8 cellular contexts compared by ENCODE assay signal in the genomic region with DNA sequence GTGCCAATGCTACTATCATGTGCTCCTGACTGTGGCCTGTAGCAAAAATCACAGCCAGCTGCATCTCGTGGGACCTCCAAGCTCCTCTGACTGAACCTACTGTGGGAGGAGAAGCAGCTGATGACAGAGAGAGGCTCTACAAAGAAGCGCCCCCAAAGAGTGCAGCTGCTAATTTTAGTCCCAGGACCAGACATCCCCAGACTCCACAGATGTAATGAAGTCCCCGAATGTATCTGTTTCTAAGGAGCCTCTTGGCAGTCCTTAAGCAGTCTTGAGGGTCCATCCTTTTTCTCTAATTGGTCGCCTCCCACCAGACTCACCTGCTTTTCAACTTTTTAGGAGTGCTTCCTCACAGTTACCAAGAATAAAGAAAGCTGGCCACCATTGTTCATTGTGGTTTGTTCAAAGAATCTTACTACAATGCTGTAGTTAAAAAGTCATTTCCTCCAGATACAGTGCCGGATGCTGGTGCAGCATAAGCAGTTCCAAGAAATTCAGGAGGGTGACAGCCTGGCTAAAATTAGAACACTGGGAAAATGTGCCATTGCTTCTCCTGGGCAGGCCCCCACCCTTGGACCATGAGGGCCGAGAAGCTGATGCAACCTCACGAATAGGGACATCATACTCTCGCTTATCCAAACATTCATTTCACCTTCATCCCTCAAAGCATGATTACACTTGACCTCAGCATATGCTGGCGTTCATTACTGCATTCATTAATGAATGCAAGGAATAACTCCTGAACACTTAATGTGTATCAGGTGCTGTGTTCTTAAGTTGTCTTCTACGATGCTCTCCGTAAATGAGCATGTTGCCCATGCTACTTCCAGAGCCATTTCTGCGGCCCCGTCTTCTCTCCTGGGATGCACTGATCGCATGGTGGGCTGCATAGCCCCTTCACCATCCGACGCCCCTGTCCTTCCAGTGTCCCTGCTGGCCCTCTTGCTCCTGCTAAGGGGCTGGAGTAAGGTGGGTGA.
DNase-seq lines count a peak whose midpoint lies in the region; ATAC-seq and TF ChIP-seq lines count a peak whose summit lies in the region.

No MANE protein-coding gene starts in this region.

- no peaks in the 10 kb centered on the region for H3K9me3 ChIP-seq in CD4-positive, CD25-positive, alpha-beta regulatory T cell (ENCODE audit: control insufficient read depth in 2 of 2, low read length in 2 of 2)
- no peaks in the 10 kb centered on the region for H3K9me3 ChIP-seq in neural progenitor cell (ENCODE audit: low read depth)
- H3K9me3 ChIP-seq in thyroid gland = no peaks in the 10 kb centered on the region

- no peaks in the 10 kb centered on the region for H4K20me1 ChIP-seq in neural progenitor cell (ENCODE audit: low read depth)

- peaks cover 0 to 81% (median 37%) of the 10 kb centered on the region in 4 donors for H3K4me1 Mint-ChIP-seq in CD4-positive, CD25-positive, alpha-beta regulatory T cell
- H3K4me1 Mint-ChIP-seq in T-helper 2 cell treated with Interferon-gamma antibody and Interleukin-4, amounts not matched to agents 5 μg/mL and 100 μg/mL, for 36 hours (ENCODE audit: low read depth) = peaks cover 92% of the 10 kb centered on the region
- peaks cover 21% of the 10 kb centered on the region for H3K4me1 Mint-ChIP-seq in neural progenitor cell

- peak; percentile 57 to 64 for ATAC-seq in CD4-positive, CD25-positive, alpha-beta regulatory T cell (ENCODE audit: low read depth in 2 of 2)
- no peak for ATAC-seq in GM19397 (IDR thresholded peaks at IDR 0.05; ENCODE audit: unreplicated experiment)
- no peak for ATAC-seq in GM18511 (IDR thresholded peaks at IDR 0.05; ENCODE audit: unreplicated experiment)

- H3K27ac Mint-ChIP-seq in CD4-positive, CD25-positive, alpha-beta regulatory T cell = peak overlapping the region; percentile 89 to 96 (median 93)
- H3K27ac Mint-ChIP-seq in T-helper 2 cell treated with Interferon-gamma antibody and Interleukin-4, amounts not matched to agents 5 μg/mL and 100 μg/mL, for 36 hours = peak overlapping the region; percentile 99
- H3K27ac Mint-ChIP-seq in neural progenitor cell = peak overlapping the region; percentile 42

- no peak for TF ChIP-seq POLR2A in thyroid gland (IDR thresholded peaks at IDR 0.05)

- no peaks in the 10 kb centered on the region for H3K36me3 ChIP-seq in CD4-positive, CD25-positive, alpha-beta regulatory T cell (ENCODE audit: control insufficient read depth, insufficient read depth, low read length)
- H3K36me3 ChIP-seq in neural progenitor cell (no peaks in the 10 kb centered on the region), thyroid gland (no peaks in the 10 kb centered on the region)

- H3K79me2 ChIP-seq in neural progenitor cell (ENCODE audit: low read depth) = no peaks in the 10 kb centered on the region

- H3K9me3 Mint-ChIP-seq in CD4-positive, CD25-positive, alpha-beta regulatory T cell = peaks cover 0 to 4% (median 0%) of the 10 kb centered on the region in 7 donors
- no peaks in the 10 kb centered on the region for H3K9me3 Mint-ChIP-seq in T-helper 2 cell treated with Interferon-gamma antibody and Interleukin-4, amounts not matched to agents 5 μg/mL and 100 μg/mL, for 36 hours
- peaks cover 2% of the 10 kb centered on the region for H3K9me3 Mint-ChIP-seq in neural progenitor cell

- no peak overlapping the region for H3K4me2 ChIP-seq in neural progenitor cell

- H3K27me3 Mint-ChIP-seq in CD4-positive, CD25-positive, alpha-beta regulatory T cell = peaks cover 6% of the 10 kb centered on the region
- H3K27me3 Mint-ChIP-seq in T-helper 2 cell treated with Interferon-gamma antibody and Interleukin-4, amounts not matched to agents 5 μg/mL and 100 μg/mL, for 36 hours (ENCODE audit: low read depth) = no peaks in the 10 kb centered on the region
- peaks cover 5% of the 10 kb centered on the region for H3K27me3 Mint-ChIP-seq in neural progenitor cell (ENCODE audit: insufficient read depth, low read depth)

- peak in 2 of 3 donors; percentile 45 to 85 for DNase-seq in CD4-positive, CD25-positive, alpha-beta regulatory T cell
- peak; percentile 54 for DNase-seq in T-helper 2 cell treated with Interferon-gamma antibody and Interleukin-4, amounts not matched to agents 5 μg/mL and 100 μg/mL, for 36 hours (ENCODE audit: low spot score)
- peak; percentile 24 for DNase-seq in central memory CD4-positive, alpha-beta T cell
- no peak for DNase-seq in neural progenitor cell (ENCODE audit: low spot score)
- DNase-seq in substantia nigra (lab: John Stamatoyannopoulos, UW) = no peak
- DNase-seq in thyroid gland = no peak

- no peaks in the 10 kb centered on the region for H3K27me3 ChIP-seq in CD4-positive, CD25-positive, alpha-beta regulatory T cell (ENCODE audit: control insufficient read depth, insufficient read depth, low read length)
- H3K27me3 ChIP-seq in neural progenitor cell (no peaks in the 10 kb centered on the region), thyroid gland (no peaks in the 10 kb centered on the region)

- no peak for TF ChIP-seq CTCF in neural progenitor cell (IDR thresholded peaks at IDR 0.05)
- TF ChIP-seq CTCF in thyroid gland (IDR thresholded peaks at IDR 0.05) = no peak

- H3K9ac ChIP-seq in neural progenitor cell = no peak overlapping the region

- WGBS in thyroid gland, 2 donors = 74 to 78% methylated on average over 16 of the region's 16 CpGs

- H3K4me3 ChIP-seq in CD4-positive, CD25-positive, alpha-beta regulatory T cell (ENCODE audit: low read depth, low read length) = peak overlapping the region; percentile 43
- H3K4me3 ChIP-seq in neural progenitor cell (no peak overlapping the region), thyroid gland (replicated peaks in 1 of 3) (no peak overlapping the region)

- intact Hi-C loops in thyroid gland (cut with DNase I) = no loop called here

- H3K4me1 ChIP-seq in CD4-positive, CD25-positive, alpha-beta regulatory T cell (ENCODE audit: control insufficient read depth, insufficient read depth, low read length, poor library complexity, severe bottlenecking) = peaks cover 57% of the 10 kb centered on the region
- no peaks in the 10 kb centered on the region for H3K4me1 ChIP-seq in neural progenitor cell
- no peaks in the 10 kb centered on the region for H3K4me1 ChIP-seq in thyroid gland

- H3F3A ChIP-seq in neural progenitor cell (ENCODE audit: low read depth) = no peaks in the 10 kb centered on the region

- peak overlapping the region; percentile 39 for H3K27ac ChIP-seq in CD4-positive, CD25-positive, alpha-beta regulatory T cell (ENCODE audit: insufficient read depth, low read length, poor library complexity, severe bottlenecking)
- H3K27ac ChIP-seq in neural progenitor cell (no peak overlapping the region), substantia nigra (ENCODE audit: low read depth, low read length, poor library complexity, severe bottlenecking) (no peak overlapping the region), thyroid gland (peak overlapping the region in 1 of 3 donors; percentile 16)

- no peaks in the 10 kb centered on the region for H3K36me3 Mint-ChIP-seq in CD4-positive, CD25-positive, alpha-beta regulatory T cell
- H3K36me3 Mint-ChIP-seq in T-helper 2 cell treated with Interferon-gamma antibody and Interleukin-4, amounts not matched to agents 5 μg/mL and 100 μg/mL, for 36 hours (ENCODE audit: low read depth) = peaks cover 30% of the 10 kb centered on the region
- H3K36me3 Mint-ChIP-seq in neural progenitor cell = no peaks in the 10 kb centered on the region

- peak overlapping the region in 3 of 4 donors; percentile 34 to 71 (median 54) for H3K4me3 Mint-ChIP-seq in CD4-positive, CD25-positive, alpha-beta regulatory T cell
- peak overlapping the region; percentile 76 for H3K4me3 Mint-ChIP-seq in T-helper 2 cell treated with Interferon-gamma antibody and Interleukin-4, amounts not matched to agents 5 μg/mL and 100 μg/mL, for 36 hours
- no peak overlapping the region for H3K4me3 Mint-ChIP-seq in neural progenitor cell

- no peak overlapping the region for H2AFZ ChIP-seq in neural progenitor cell (replicated peaks)

Comparison
In these comparisons a context has a peak if more than half of its experiments do, and no peak if none do; other contexts are left out.
1. ATAC-seq: peak in CD4-positive, CD25-positive, alpha-beta regulatory T cell (2 of 2); none in GM19397 (single experiment) and GM18511 (single experiment).
2. DNase-seq: peak in CD4-positive, CD25-positive, alpha-beta regulatory T cell (2 of 3), T-helper 2 cell treated with Interferon-gamma antibody and Interleukin-4, amounts not matched to agents 5 μg/mL and 100 μg/mL, for 36 hours (single experiment) and central memory CD4-positive, alpha-beta T cell (single experiment); none in neural progenitor cell (single experiment), substantia nigra (0 of 49) and thyroid gland (0 of 2).
3. H3K27ac Mint-ChIP-seq: peak in every context shown above with its lines; median percentile 99 in T-helper 2 cell treated with Interferon-gamma antibody and Interleukin-4, amounts not matched to agents 5 μg/mL and 100 μg/mL, for 36 hours; 93 in CD4-positive, CD25-positive, alpha-beta regulatory T cell; 42 in neural progenitor cell.